In the genomic region with DNA sequence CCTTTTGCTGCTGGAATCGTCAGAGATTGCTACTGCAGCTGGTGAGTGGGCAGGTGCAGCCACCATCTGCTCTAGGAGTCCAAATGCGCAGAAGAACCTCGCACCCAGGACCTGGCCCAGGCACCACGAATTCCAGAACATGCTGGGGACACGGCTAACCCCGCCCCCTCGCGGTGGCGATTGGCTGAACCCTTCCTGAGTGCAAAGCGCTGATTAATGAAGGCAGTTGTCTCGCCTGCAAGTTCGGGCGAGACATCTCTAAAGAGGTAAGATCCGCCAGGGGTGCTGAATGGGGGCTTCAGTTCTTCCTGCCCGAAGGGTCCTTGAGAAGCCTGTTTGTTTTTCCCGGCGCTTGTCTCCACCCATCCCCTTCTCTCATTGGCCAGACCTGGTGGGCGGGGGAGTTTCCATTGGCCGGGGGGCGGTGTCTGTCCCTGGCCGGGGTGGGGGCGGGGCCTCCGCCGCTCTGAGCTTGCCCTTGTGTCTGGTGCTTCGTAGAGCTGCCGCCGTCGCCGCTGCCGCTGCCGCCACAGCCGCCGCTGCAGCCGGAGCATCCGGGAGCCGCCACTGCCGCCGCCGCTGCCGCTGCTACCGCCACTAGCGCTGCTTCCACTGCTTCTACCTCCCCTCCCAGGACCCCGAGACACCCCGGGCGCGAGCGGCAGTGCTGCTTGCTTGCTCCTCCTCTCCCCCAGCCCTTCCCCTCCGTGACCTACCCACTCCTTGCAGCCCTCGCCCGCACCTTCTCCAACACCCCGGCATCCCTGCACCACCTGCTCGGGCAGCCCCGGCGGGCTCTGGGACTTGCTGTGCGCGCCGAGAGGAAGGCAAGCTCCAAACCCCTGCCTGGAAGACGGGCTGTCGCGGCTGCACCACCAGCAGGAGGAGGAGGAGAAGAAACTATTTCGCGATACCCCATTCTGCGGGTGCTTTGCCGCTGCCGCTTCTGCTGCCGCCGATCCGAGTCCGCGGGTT, we compare ENCODE assay signal across 8 cellular contexts. TPM values are rescaled to one million over a fixed set of nuclear protein-coding genes. Genes with fewer than 3 reads are reported as not detected.
DNase-seq lines count a peak whose midpoint lies in the region; ATAC-seq, FAIRE-seq and TF ChIP-seq lines count a peak whose summit lies in the region.

CADM2 (plus strand) TSS at position 495 of the 975 bp plus-strand sequence.

- DNase-seq in COLO829 (ENCODE audit: low spot score) (peak; percentile 93), HTR-8/SVneo (ENCODE audit: insufficient read length, low spot score) (peak; percentile 90), RPMI8226 (peak; percentile 77), activated gamma-delta T cell (lab: John Stamatoyannopoulos, UW) (peak; percentile 17), fibroblast of the aortic adventitia (ENCODE audit: low read depth) (peak; percentile 35)
- DNase-seq in naive thymus-derived CD8-positive, alpha-beta T cell = peak; percentile 27 to 79 (median 58)

- peak; percentile 14 for TF ChIP-seq CTCF in fibroblast of the aortic adventitia (IDR thresholded peaks at IDR 0.05; ENCODE audit: insufficient read depth, low read length)

- peak within 1 kb of the TSS; percentile 68 to 88 (median 76) for H3K4me3 Mint-ChIP-seq in naive thymus-derived CD8-positive, alpha-beta T cell
- H3K4me3 Mint-ChIP-seq in stimulated activated memory B cell treated with anti-CD40 and anti-IgM and Interleukin-4, amounts not matched to agents 10 μg/mL and 1 μg/mL and 100 μg/mL, for 72 hours = peak within 1 kb of the TSS; percentile 81

- H3K9me3 Mint-ChIP-seq in naive thymus-derived CD8-positive, alpha-beta T cell = peaks cover 0 to 12% (median 2%) of the 10 kb centered on the region in 9 donors
- H3K9me3 Mint-ChIP-seq in stimulated activated memory B cell treated with anti-CD40 and anti-IgM and Interleukin-4, amounts not matched to agents 10 μg/mL and 1 μg/mL and 100 μg/mL, for 72 hours = no peaks in the 10 kb centered on the region

- H3K4me1 Mint-ChIP-seq in naive thymus-derived CD8-positive, alpha-beta T cell = peaks cover 14 to 29% (median 25%) of the 10 kb centered on the region in 4 donors
- peaks cover 21% of the 10 kb centered on the region for H3K4me1 Mint-ChIP-seq in stimulated activated memory B cell treated with anti-CD40 and anti-IgM and Interleukin-4, amounts not matched to agents 10 μg/mL and 1 μg/mL and 100 μg/mL, for 72 hours

- no peak for FAIRE-seq in HTR-8/SVneo (lab: Jason Lieb, UNC)

- peak within 1 kb of the TSS in 4 of 10 donors; percentile 29 to 73 (median 56) for H3K27ac Mint-ChIP-seq in naive thymus-derived CD8-positive, alpha-beta T cell
- H3K27ac Mint-ChIP-seq in stimulated activated memory B cell treated with anti-CD40 and anti-IgM and Interleukin-4, amounts not matched to agents 10 μg/mL and 1 μg/mL and 100 μg/mL, for 72 hours = no peak within 1 kb of the TSS

- ATAC-seq in GM21381 (IDR thresholded peaks at IDR 0.05; ENCODE audit: unreplicated experiment) = peak; percentile 92
- ATAC-seq in naive thymus-derived CD8-positive, alpha-beta T cell = peak; percentile 90 to 91
- ATAC-seq in stimulated activated memory B cell treated with anti-CD40 and anti-IgM and Interleukin-4, amounts not matched to agents 10 μg/mL and 1 μg/mL and 100 μg/mL, for 72 hours = peak; percentile 94

- H3K27me3 Mint-ChIP-seq in naive thymus-derived CD8-positive, alpha-beta T cell = peaks cover 26 to 50% (median 42%) of the 10 kb centered on the region in 5 donors
- H3K27me3 Mint-ChIP-seq in stimulated activated memory B cell treated with anti-CD40 and anti-IgM and Interleukin-4, amounts not matched to agents 10 μg/mL and 1 μg/mL and 100 μg/mL, for 72 hours = peaks cover 63% of the 10 kb centered on the region

- H3K36me3 Mint-ChIP-seq in naive thymus-derived CD8-positive, alpha-beta T cell = peaks cover 0 to 12% (median 4%) of the 10 kb centered on the region in 3 donors
- no peaks in the 10 kb centered on the region for H3K36me3 Mint-ChIP-seq in stimulated activated memory B cell treated with anti-CD40 and anti-IgM and Interleukin-4, amounts not matched to agents 10 μg/mL and 1 μg/mL and 100 μg/mL, for 72 hours

- POLR2A ChIA-PET in naive thymus-derived CD8-positive, alpha-beta T cell (lab: Charles Lee) = no interaction called here

- peak within 1 kb of the TSS; percentile 57 for H3K4me3 ChIP-seq in fibroblast of the aortic adventitia (ENCODE audit: low read depth, low read length)

RNA-seq across cellular contexts. Expression of gene CADM2, which starts in this region (rescaled TPM):
- 2.2 TPM in 1 of 2 replicates, not detected in the other for total RNA-seq in fibroblast of the aortic adventitia (ENCODE audit: low replicate concordance)
- under 1 TPM; 0.55 to 0.96 TPM for total RNA-seq in naive thymus-derived CD8-positive, alpha-beta T cell
- polyA plus RNA-seq in naive thymus-derived CD8-positive, alpha-beta T cell = under 1 TPM in 1 of 3 donors, not detected in 2; 0.12 TPM

Comparison
In these comparisons a context has a peak if more than half of its experiments do, and no peak if none do; other contexts are left out.
1. Peak in every context shown above with its lines: DNase-seq, ATAC-seq and H3K4me3 ChIP-seq.
2. Peak in DNase-seq and ATAC-seq in naive thymus-derived CD8-positive, alpha-beta T cell; RNA of the gene not detected or under 1 TPM.
3. DNase-seq: peak in every context shown above with its lines; median percentile 93 in COLO829; 90 in HTR-8/SVneo; 77 in RPMI8226; 58 in naive thymus-derived CD8-positive, alpha-beta T cell; 35 in fibroblast of the aortic adventitia; 17 in activated gamma-delta T cell.